Comparison of ENCODE assay signal across 18 cellular contexts in the genomic region with DNA sequence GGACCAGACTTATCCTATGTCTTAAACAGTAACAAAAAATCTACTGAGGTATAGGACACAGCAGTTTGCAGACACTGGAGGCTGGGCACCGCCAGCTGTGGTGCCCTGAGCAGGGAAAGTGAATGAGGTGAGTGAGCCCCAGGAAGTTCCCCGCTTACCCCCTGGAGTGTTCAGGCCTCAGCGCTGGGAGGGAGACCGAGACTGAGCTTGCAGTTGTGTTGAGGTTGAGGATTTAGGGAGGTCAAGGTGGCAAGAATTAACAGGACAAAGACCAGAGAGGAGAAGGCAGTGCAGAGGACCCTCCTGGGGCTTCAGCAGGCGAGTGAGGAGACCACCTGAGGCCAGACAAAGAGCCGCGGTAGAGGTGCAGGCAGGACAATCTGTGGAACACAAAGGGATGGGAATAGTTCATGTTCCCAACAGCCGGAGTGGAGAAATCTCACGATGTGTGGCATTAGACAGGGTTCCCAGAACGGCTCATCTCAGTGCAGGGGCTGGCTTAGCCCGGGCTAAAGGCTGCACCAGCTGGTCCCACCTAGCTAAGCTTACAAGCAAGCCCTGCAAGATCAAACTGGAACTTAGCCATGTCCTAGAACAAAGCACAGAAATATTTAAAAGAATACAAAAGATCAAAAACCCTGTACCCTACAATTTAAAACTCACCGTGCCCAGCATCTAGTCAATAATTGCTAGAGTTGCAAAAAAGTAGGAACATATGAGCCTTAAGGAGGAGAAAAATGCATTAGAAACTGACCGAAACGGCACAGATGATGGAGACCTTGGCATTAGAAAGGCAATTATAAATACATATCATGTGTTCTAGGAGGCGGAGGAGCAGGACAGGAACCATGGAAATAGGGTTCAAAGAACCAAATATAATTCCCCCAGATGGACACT. TPM values are rescaled to one million over a fixed set of nuclear protein-coding genes. Genes with fewer than 3 reads are reported as not detected.
DNase-seq lines count a peak whose midpoint lies in the region; ATAC-seq, FAIRE-seq and TF ChIP-seq lines count a peak whose summit lies in the region.
"Had no signal": no experiment of that assay in that cellular context is flagged by ENCODE, and none has a peak within 500 bp of the region (broad histone marks: within the 10 kb centered on the region; RNA-seq: fewer than 3 reads in every experiment).

No MANE protein-coding gene starts in this region.

- no peaks in the 10 kb centered on the region for H3K9me2 ChIP-seq in GM23338 (ENCODE audit: insufficient read depth)

- H3K36me3 ChIP-seq in GM23338 (ENCODE audit: insufficient read depth) (no peaks in the 10 kb centered on the region), H1 (ENCODE audit: control insufficient read depth in 2 of 4, insufficient read depth in 4 of 4, low read length in 3 of 4) (no peaks in the 10 kb centered on the region), mucosa of descending colon (ENCODE audit: low read depth) (no peaks in the 10 kb centered on the region)
- H3K36me3 ChIP-seq: BLaER1 had no signal

- TF ChIP-seq CTCF in GM23338 (conservative IDR thresholded peaks at IDR 0.05; ENCODE audit: low read depth in 2 of 2): no peak
- no peak for TF ChIP-seq CTCF in H1 (IDR thresholded peaks at IDR 0.05; ENCODE audit: control extremely low read depth in 1 of 3, insufficient read depth in 1 of 3, low read depth in 1 of 3, low read length in 3 of 3)
- no peak for TF ChIP-seq CTCF in mucosa of descending colon (IDR thresholded peaks at IDR 0.05)

- peak overlapping the region; percentile 25; the same call in 1 of the 2 replicates for H4K8ac ChIP-seq in H1 (ENCODE audit: extremely low read depth, insufficient read depth, low read length)

- H3K23me2 ChIP-seq in H1 (ENCODE audit: low read depth, low read length): no peaks in the 10 kb centered on the region

- H3K23ac ChIP-seq in H1 (ENCODE audit: insufficient read length): no peak overlapping the region

- CTCF ChIA-PET in H1 (lab: Charles Lee; ENCODE audit: partially characterized antibody): interaction anchor here (0.7 to 1.5 kb wide), 2 partner anchors 18 to 29 kb away, joined by 4 read pairs; no protein-coding TSS in a partner anchor

- no peak for FAIRE-seq in H1 (lab: Jason Lieb, UNC)
- FAIRE-seq: GM12878, GM18507, H54 had no signal

- no peak overlapping the region for H2BK15ac ChIP-seq in H1 (ENCODE audit: low read length)

- H3K4me1 ChIP-seq in GM23338 (ENCODE audit: insufficient read depth) (peaks cover 10% of the 10 kb centered on the region; the same call in 1 of the 2 replicates), H1 (replicated peaks in 1 of 4; ENCODE audit: control insufficient read depth in 3 of 4, insufficient read depth in 4 of 4, low read length in 3 of 4) (peaks cover 0 to 2% (median 0%) of the 10 kb centered on the region in 4 experiments; a peak in 1 of 7 replicates), mucosa of descending colon (ENCODE audit: low read depth) (no peaks in the 10 kb centered on the region)
- H3K4me1 ChIP-seq: BLaER1 had no signal

- H3K27ac ChIP-seq in GM23338 (ENCODE audit: low read depth) (no peak overlapping the region), H1 (ENCODE audit: low read depth, low read length) (no peak overlapping the region)
- H3K27ac ChIP-seq: 22Rv1, BLaER1 had no signal

- H3K9me3 ChIP-seq in H1 (ENCODE audit: insufficient read depth in 2 of 2, low read depth in 1 of 2, low read length in 1 of 2) (no peaks in the 10 kb centered on the region), mucosa of descending colon (peaks cover 8% of the 10 kb centered on the region)
- H3K9me3 ChIP-seq: BLaER1 had no signal

- H3K79me2 ChIP-seq in GM23338 (replicated peaks; ENCODE audit: insufficient read depth) (no peaks in the 10 kb centered on the region), H1 (ENCODE audit: control insufficient read depth in 1 of 2, insufficient read depth in 2 of 2, low read length in 2 of 2) (no peaks in the 10 kb centered on the region)

- H3K36me3 Mint-ChIP-seq in GM23338 (ENCODE audit: low read depth): no peaks in the 10 kb centered on the region; the same call in 1 of the 3 replicates

- H3K4ac ChIP-seq in H1 (replicated peaks; ENCODE audit: insufficient read length, low read depth, low read length): peak overlapping the region; percentile 29

- WGBS in H1 (ENCODE audit: extremely low coverage in 1 of 2, insufficient coverage in 1 of 2, insufficient read length in 1 of 2, insufficient replicate concordance in 2 of 2, low coverage in 1 of 2, low lambda C conversion rate in 2 of 2, missing lambda C conversion rate in 1 of 2), 2 experiments: 85% methylated on average over 15 of the region's 15 CpGs; no CpG with 5 or more reads in 1 of the 2 experiments

- intact Hi-C loops in mucosa of descending colon (cut with DNase I, micrococcal nuclease): no loop called here

- ATAC-seq in GM23338: peak; percentile 63
- no peak for ATAC-seq in stimulated activated naive CD8-positive, alpha-beta T cell treated with anti-CD3 and anti-CD28 coated beads, Interleukin-15, amount 100 ng/mL, for 72 hours
- ATAC-seq in mucosa of descending colon: no peak
- ATAC-seq: GM12878 had no signal

- H3K79me1 ChIP-seq in H1 (ENCODE audit: low read depth, low read length): no peaks in the 10 kb centered on the region

- no peak overlapping the region for H3K4me3 ChIP-seq in GM23338
- H3K4me3 ChIP-seq in H1 (ENCODE audit: extremely low read depth in 1 of 4, insufficient read depth in 2 of 4, low read depth in 3 of 4, low read length in 4 of 4): no peak overlapping the region
- no peak overlapping the region for H3K4me3 ChIP-seq in mucosa of descending colon
- H3K4me3 ChIP-seq: BLaER1, GM12878 had no signal

- no peak overlapping the region for H4K91ac ChIP-seq in H1 (replicated peaks; ENCODE audit: insufficient read length, low read length)

- H3K9ac ChIP-seq in H1 (replicated peaks in 1 of 4; ENCODE audit: extremely low read depth in 1 of 4, low read depth in 3 of 4, low read length in 3 of 4): no peak overlapping the region
- H3K9ac ChIP-seq: BLaER1 had no signal

- H3K4me1 Mint-ChIP-seq in GM23338: peaks cover 13% of the 10 kb centered on the region
- peaks cover 10% of the 10 kb centered on the region for H3K4me1 Mint-ChIP-seq in stimulated activated naive CD8-positive, alpha-beta T cell treated with anti-CD3 and anti-CD28 coated beads, Interleukin-15, amount 100 ng/mL, for 72 hours
- H3K4me1 Mint-ChIP-seq: CD8-positive, alpha-beta memory T cell; IgD-negative memory B cell had no signal

- DNase-seq in DMS 273 (lab: John Stamatoyannopoulos, UW; ENCODE audit: unreplicated experiment) (peak; percentile 27), DMS 273 treated with DMSO at 0.1 percent for 48 hours (lab: John Stamatoyannopoulos, UW) (no peak), GM23338 (ENCODE audit: low spot score) (no peak), NCI-H69 (lab: John Stamatoyannopoulos, UW) (peak; percentile 47), H1 (ENCODE audit: low read depth in 1 of 2, low spot score in 2 of 2) (no peak), NCI-H187 (lab: John Stamatoyannopoulos, UW) (no peak), mucosa of descending colon (no peak)
- no peak for DNase-seq in stimulated activated naive CD8-positive, alpha-beta T cell treated with anti-CD3 and anti-CD28 coated beads, Interleukin-15, amount 100 ng/mL, for 72 hours
- DNase-seq: AML-193; Caco-2; CD8-positive, alpha-beta memory T cell; DMS79 had no signal

- no peaks in the 10 kb centered on the region for H3K27me3 ChIP-seq in GM23338 (ENCODE audit: insufficient read depth)
- H3K27me3 ChIP-seq in H1 (replicated peaks in 1 of 4; ENCODE audit: control insufficient read depth in 3 of 4, extremely low read depth in 1 of 4, insufficient read depth in 3 of 4, low read length in 3 of 4): no peaks in the 10 kb centered on the region
- H3K27me3 ChIP-seq: BLaER1 had no signal

- H2AK5ac ChIP-seq in H1 (ENCODE audit: low read depth, low read length): no peak overlapping the region

- POLR2A ChIA-PET in H1 (lab: Charles Lee; ENCODE audit: partially characterized antibody): no interaction called here

- no peak overlapping the region for H2BK5ac ChIP-seq in H1 (ENCODE audit: low read depth, low read length)

- no peak overlapping the region for H3K14ac ChIP-seq in H1 (ENCODE audit: insufficient read length)

- no peak for TF ChIP-seq EP300 in H1 (IDR thresholded peaks at IDR 0.05; ENCODE audit: borderline replicate concordance in 1 of 2, low read depth in 2 of 2, low read length in 2 of 2)

- no peak overlapping the region for H3K27ac Mint-ChIP-seq in GM23338
- no peak overlapping the region for H3K27ac Mint-ChIP-seq in stimulated activated naive CD8-positive, alpha-beta T cell treated with anti-CD3 and anti-CD28 coated beads, Interleukin-15, amount 100 ng/mL, for 72 hours
- H3K27ac Mint-ChIP-seq: IgD-negative memory B cell had no signal

- H2AFZ ChIP-seq in GM23338: no peak overlapping the region
- H2AFZ ChIP-seq in H1 (ENCODE audit: low read length): no peak overlapping the region

- H3K4me2 ChIP-seq in GM23338 (no peak overlapping the region), H1 (ENCODE audit: insufficient read depth in 1 of 2, low read depth in 2 of 2, low read length in 2 of 2) (no peak overlapping the region)
- H3K4me2 ChIP-seq: BLaER1 had no signal

- no peaks in the 10 kb centered on the region for H3F3A ChIP-seq in GM23338 (replicated peaks; ENCODE audit: low read depth)

- H2BK120ac ChIP-seq in H1 (replicated peaks; ENCODE audit: low read depth, low read length): no peak overlapping the region

- no peak overlapping the region for H2BK12ac ChIP-seq in H1 (ENCODE audit: low read depth, low read length)

- no peaks in the 10 kb centered on the region for H3K27me3 Mint-ChIP-seq in GM23338 (ENCODE audit: insufficient read depth, low read depth, poor library complexity)
- no peaks in the 10 kb centered on the region for H3K27me3 Mint-ChIP-seq in stimulated activated naive CD8-positive, alpha-beta T cell treated with anti-CD3 and anti-CD28 coated beads, Interleukin-15, amount 100 ng/mL, for 72 hours
- H3K27me3 Mint-ChIP-seq: IgD-negative memory B cell had no signal

- H3K18ac ChIP-seq in H1 (ENCODE audit: extremely low read depth, low read length): peak overlapping the region; percentile 4; the same call in 1 of the 2 replicates

- H3K56ac ChIP-seq in H1 (replicated peaks; ENCODE audit: insufficient read length, low read depth, low read length): no peak overlapping the region

- no peak overlapping the region for H2BK20ac ChIP-seq in H1 (ENCODE audit: low read length)

- H4K5ac ChIP-seq in H1 (ENCODE audit: insufficient read length, low read depth, low read length): no peak overlapping the region

- no peak for TF ChIP-seq POLR2A in H1 (IDR thresholded peaks at IDR 0.05; ENCODE audit: control extremely low read depth in 1 of 2, low read depth in 2 of 2, low read length in 2 of 2)

- H3K9me3 Mint-ChIP-seq in GM23338: no peaks in the 10 kb centered on the region
- no peaks in the 10 kb centered on the region for H3K9me3 Mint-ChIP-seq in stimulated activated naive CD8-positive, alpha-beta T cell treated with anti-CD3 and anti-CD28 coated beads, Interleukin-15, amount 100 ng/mL, for 72 hours
- H3K9me3 Mint-ChIP-seq: CD8-positive, alpha-beta memory T cell had no signal

- TF ChIP-seq RAD21 in H1 (IDR thresholded peaks at IDR 0.05 in 1 of 2, conservative IDR thresholded peaks at IDR 0.05 in 1 of 2; ENCODE audit: low read depth in 2 of 2, low read length in 2 of 2): no peak

- H4K20me1 ChIP-seq in GM23338 (replicated peaks; ENCODE audit: insufficient read depth) (no peaks in the 10 kb centered on the region), H1 (replicated peaks in 1 of 2; ENCODE audit: control insufficient read depth in 1 of 2, insufficient read depth in 2 of 2, low read length in 2 of 2) (no peaks in the 10 kb centered on the region)
- H4K20me1 ChIP-seq: BLaER1 had no signal

- no peak overlapping the region for H3K4me3 Mint-ChIP-seq in GM23338
- no peak overlapping the region for H3K4me3 Mint-ChIP-seq in stimulated activated naive CD8-positive, alpha-beta T cell treated with anti-CD3 and anti-CD28 coated beads, Interleukin-15, amount 100 ng/mL, for 72 hours
- H3K4me3 Mint-ChIP-seq: CD8-positive, alpha-beta memory T cell; IgD-negative memory B cell had no signal

RNA-seq across cellular contexts. Expression of a gene that starts 47.4 kb away (rescaled TPM):
- total RNA-seq in GM23338 (2014; rRNA removed; shearing (Covaris generic)): 56.0 and 56.7 TPM in 2 replicates
- 39.2 and 50.9 TPM in 2 replicates for polyA plus RNA-seq in GM23338 (2016; fragmentation: Nextera tagmentation; extraction: Ambion mirVana)
- 83.0 and 89.3 TPM in 2 replicates for total RNA-seq in H1 (2021; fragmentation: NEBNext Ultra II Directional; extraction: Animal tissue kit (Norgen Biotek cat#: 25700))
- 14.8 and 24.6 TPM in 2 replicates for polyA plus RNA-seq in H1 (2011; rRNA removed)
- polyA plus RNA-seq in H1 (2011; cell fraction: cytosol; rRNA removed): 25.3 TPM
- polyA plus RNA-seq in H1 (2011; cell fraction: nucleus; rRNA removed): 12.2 TPM
- polyA plus RNA-seq in H1 (2012, experiment 1 of 2): 32.2 to 66.9 TPM (median 36.0 TPM) in 4 replicates
- 5.7 TPM for polyA plus RNA-seq in H1 (2012, experiment 2 of 2)
- polyA plus RNA-seq in H1 (2013, experiment 1 of 2): 44.2 TPM
- 46.9 TPM for polyA plus RNA-seq in H1 (2013, experiment 2 of 2)
- 36.4 and 39.1 TPM in 2 replicates for polyA minus RNA-seq in H1 (2011; rRNA and poly(A)+ RNA removed)
- 29.1 TPM for polyA minus RNA-seq in H1 (2011; cell fraction: cytosol; rRNA and poly(A)+ RNA removed)
- 40.0 TPM for polyA minus RNA-seq in H1 (2011; cell fraction: nucleus; rRNA and poly(A)+ RNA removed)
- 100 to 1,000 TPM in 1 of 3 donors, 10 to 100 TPM in 2; 42.5 to 130 (median 47.4) TPM for total RNA-seq in mucosa of descending colon

Comparison
In these comparisons a context has a peak if more than half of its experiments do, and no peak if none do; other contexts are left out.
1. DNase-seq: peak in DMS 273 (single experiment) and NCI-H69 (single experiment); none in DMS 273 treated with DMSO at 0.1 percent for 48 hours (single experiment), GM23338 (single experiment), H1 (0 of 2), NCI-H187 (0 of 2), stimulated activated naive CD8-positive, alpha-beta T cell treated with anti-CD3 and anti-CD28 coated beads, Interleukin-15, amount 100 ng/mL, for 72 hours (0 of 2) and mucosa of descending colon (0 of 3).